In the genomic region with DNA sequence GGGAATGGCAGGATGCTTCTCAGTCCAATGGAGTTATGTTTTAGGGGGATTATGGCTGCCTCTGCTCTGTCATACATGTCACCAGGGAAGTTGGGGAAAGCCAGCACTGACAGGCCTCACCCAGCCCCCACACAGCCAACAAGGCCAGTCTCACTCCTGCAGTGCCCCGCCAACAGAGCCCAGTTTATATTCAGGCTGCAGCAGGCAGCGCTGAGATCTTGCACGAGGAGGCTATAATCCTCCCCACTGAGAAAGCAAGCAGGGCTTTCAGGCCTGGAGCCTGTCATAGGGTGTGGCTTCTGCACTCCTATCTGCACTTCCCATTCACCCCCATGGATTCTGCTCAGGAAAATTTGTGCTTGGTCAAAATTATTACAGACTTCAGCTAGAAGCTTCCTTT, we compare ENCODE assay signal across 19 cellular contexts. TPM values are rescaled to one million over a fixed set of nuclear protein-coding genes. Genes with fewer than 3 reads are reported as not detected.
DNase-seq lines count a peak whose midpoint lies in the region; ATAC-seq, FAIRE-seq and TF ChIP-seq lines count a peak whose summit lies in the region.
"Had no signal": no experiment of that assay in that cellular context is flagged by ENCODE, and none has a peak within 500 bp of the region (broad histone marks: within the 10 kb centered on the region; RNA-seq: fewer than 3 reads in every experiment).

No MANE protein-coding gene starts in this region.

- H3K36me3 ChIP-seq in H1 (ENCODE audit: control insufficient read depth in 2 of 4, insufficient read depth in 4 of 4, low read length in 3 of 4) = no peaks in the 10 kb centered on the region
- no peaks in the 10 kb centered on the region for H3K36me3 ChIP-seq in neural progenitor cell
- H3K36me3 ChIP-seq: BLaER1 treated with 17β-estradiol and CSF1 and Interleukin-3, amounts not matched to agents 10 nM and 100 nM had no signal

- no peaks in the 10 kb centered on the region for H3K9me3 Mint-ChIP-seq in neural progenitor cell
- H3K9me3 Mint-ChIP-seq in activated T-helper 17 cell treated with anti-CD3 and anti-CD28 coated beads, Interleukin-2, amount 50 U/mL, for 72 hours = no peaks in the 10 kb centered on the region
- no peaks in the 10 kb centered on the region for H3K9me3 Mint-ChIP-seq in activated T-cell treated with anti-CD3 and anti-CD28 coated beads, Interleukin-2, amount 50 U/mL, for 24 hours

- H3K56ac ChIP-seq in H1 (replicated peaks; ENCODE audit: insufficient read length, low read depth, low read length) = no peak overlapping the region

- H3K9ac ChIP-seq in H1 (replicated peaks in 1 of 4; ENCODE audit: extremely low read depth in 1 of 4, low read depth in 3 of 4, low read length in 3 of 4) (no peak overlapping the region), neural progenitor cell (no peak overlapping the region)
- H3K9ac ChIP-seq: BLaER1 treated with 17β-estradiol and CSF1 and Interleukin-3, amounts not matched to agents 10 nM and 100 nM had no signal

- H3K27me3 Mint-ChIP-seq in neural progenitor cell (ENCODE audit: insufficient read depth, low read depth) = peaks cover 2% of the 10 kb centered on the region
- no peaks in the 10 kb centered on the region for H3K27me3 Mint-ChIP-seq in activated T-helper 17 cell treated with anti-CD3 and anti-CD28 coated beads, Interleukin-2, amount 50 U/mL, for 72 hours
- no peaks in the 10 kb centered on the region for H3K27me3 Mint-ChIP-seq in activated T-cell treated with anti-CD3 and anti-CD28 coated beads, Interleukin-2, amount 50 U/mL, for 24 hours

- DNase-seq in ELF-1 (ENCODE audit: low read depth, low spot score) (peak; percentile 6), NCI-H69 (lab: John Stamatoyannopoulos, UW) (peak; percentile 30), H1 (ENCODE audit: low read depth in 1 of 2, low spot score in 2 of 2) (no peak), neural progenitor cell (ENCODE audit: low spot score) (peak; percentile 6)
- no peak for DNase-seq in activated T-cell treated with anti-CD3 and anti-CD28 coated beads, Interleukin-2, amount 50 U/mL, for 24 hours
- DNase-seq: ACHN; Calu3; CD4-positive, CD25-positive, alpha-beta regulatory T cell; DMS 273 treated with DMSO at 0.1 percent for 48 hours; HCEC 1CT had no signal

- POLR2A ChIA-PET in H1 (lab: Charles Lee; ENCODE audit: partially characterized antibody) = no interaction called here

- TF ChIP-seq CTCF in H1 (IDR thresholded peaks at IDR 0.05; ENCODE audit: control extremely low read depth in 1 of 3, insufficient read depth in 1 of 3, low read depth in 1 of 3, low read length in 3 of 3) (no peak), neural progenitor cell (IDR thresholded peaks at IDR 0.05) (no peak)

- H2BK20ac ChIP-seq in H1 (ENCODE audit: low read length) = no peak overlapping the region

- FAIRE-seq in H1 (lab: Jason Lieb, UNC) = no peak
- FAIRE-seq: GM12878 had no signal

- H3K4me2 ChIP-seq in H1 (ENCODE audit: insufficient read depth in 1 of 2, low read depth in 2 of 2, low read length in 2 of 2) (no peak overlapping the region), neural progenitor cell (no peak overlapping the region)
- H3K4me2 ChIP-seq: BLaER1 treated with 17β-estradiol and CSF1 and Interleukin-3, amounts not matched to agents 10 nM and 100 nM had no signal

- H3K4me3 Mint-ChIP-seq in neural progenitor cell = no peak overlapping the region
- no peak overlapping the region for H3K4me3 Mint-ChIP-seq in activated T-helper 17 cell treated with anti-CD3 and anti-CD28 coated beads, Interleukin-2, amount 50 U/mL, for 72 hours
- H3K4me3 Mint-ChIP-seq in activated T-cell treated with anti-CD3 and anti-CD28 coated beads, Interleukin-2, amount 50 U/mL, for 24 hours = no peak overlapping the region
- H3K4me3 Mint-ChIP-seq: CD4-positive, CD25-positive, alpha-beta regulatory T cell had no signal

- H3K9me3 ChIP-seq in H1 (ENCODE audit: insufficient read depth in 2 of 2, low read depth in 1 of 2, low read length in 1 of 2) = no peaks in the 10 kb centered on the region
- no peaks in the 10 kb centered on the region for H3K9me3 ChIP-seq in neural progenitor cell (ENCODE audit: low read depth)
- H3K9me3 ChIP-seq: BLaER1 treated with 17β-estradiol and CSF1 and Interleukin-3, amounts not matched to agents 10 nM and 100 nM had no signal

- WGBS in H1 (ENCODE audit: extremely low coverage in 1 of 2, insufficient coverage in 1 of 2, insufficient read length in 1 of 2, insufficient replicate concordance in 2 of 2, low coverage in 1 of 2, low lambda C conversion rate in 2 of 2, missing lambda C conversion rate in 1 of 2), 2 experiments = 87% methylated on average over 3 of the region's 3 CpGs; no CpG with 5 or more reads in 1 of the 2 experiments

- CTCF ChIA-PET in H1 (lab: Charles Lee; ENCODE audit: partially characterized antibody) = interaction anchor here (0.8 kb wide), 1 partner anchor 16 kb away, joined by 3 read pairs; no protein-coding TSS in a partner anchor

- no peak overlapping the region for H2BK120ac ChIP-seq in H1 (replicated peaks; ENCODE audit: low read depth, low read length)

- no peak overlapping the region for H4K5ac ChIP-seq in H1 (ENCODE audit: insufficient read length, low read depth, low read length)

- H3K4me1 ChIP-seq in H1 (replicated peaks in 1 of 4; ENCODE audit: control insufficient read depth in 3 of 4, insufficient read depth in 4 of 4, low read length in 3 of 4) (no peaks in the 10 kb centered on the region), neural progenitor cell (peaks cover 21% of the 10 kb centered on the region)
- H3K4me1 ChIP-seq: BLaER1 treated with 17β-estradiol and CSF1 and Interleukin-3, amounts not matched to agents 10 nM and 100 nM had no signal

- H2AFZ ChIP-seq in H1 (ENCODE audit: low read length) (0 out of 2 replicates have a peak overlapping the region, but pooled peaks have one; percentile 3), neural progenitor cell (replicated peaks) (no peak overlapping the region)

- no peak for TF ChIP-seq EP300 in H1 (IDR thresholded peaks at IDR 0.05; ENCODE audit: borderline replicate concordance in 1 of 2, low read depth in 2 of 2, low read length in 2 of 2)

- no peak overlapping the region for H3K27ac ChIP-seq in H1 (ENCODE audit: low read depth, low read length)
- no peak overlapping the region for H3K27ac ChIP-seq in neural progenitor cell
- H3K27ac ChIP-seq: BLaER1 treated with 17β-estradiol and CSF1 and Interleukin-3, amounts not matched to agents 10 nM and 100 nM; HL-60 had no signal

- no peaks in the 10 kb centered on the region for H3K79me1 ChIP-seq in H1 (ENCODE audit: low read depth, low read length)

- no peak overlapping the region for H2BK15ac ChIP-seq in H1 (ENCODE audit: low read length)

- no peak overlapping the region for H2BK5ac ChIP-seq in H1 (ENCODE audit: low read depth, low read length)

- H3K23ac ChIP-seq in H1 (ENCODE audit: insufficient read length) = no peak overlapping the region

- H3K14ac ChIP-seq in H1 (ENCODE audit: insufficient read length) = no peak overlapping the region

- H2BK12ac ChIP-seq in H1 (ENCODE audit: low read depth, low read length) = no peak overlapping the region

- H4K8ac ChIP-seq in H1 (ENCODE audit: extremely low read depth, insufficient read depth, low read length) = no peak overlapping the region; the same call in 1 of the 2 replicates

- H3K4me1 Mint-ChIP-seq in neural progenitor cell = no peaks in the 10 kb centered on the region
- H3K4me1 Mint-ChIP-seq in activated T-helper 17 cell treated with anti-CD3 and anti-CD28 coated beads, Interleukin-2, amount 50 U/mL, for 72 hours = no peaks in the 10 kb centered on the region
- no peaks in the 10 kb centered on the region for H3K4me1 Mint-ChIP-seq in activated T-cell treated with anti-CD3 and anti-CD28 coated beads, Interleukin-2, amount 50 U/mL, for 24 hours (ENCODE audit: low read depth)
- H3K4me1 Mint-ChIP-seq: CD4-positive, CD25-positive, alpha-beta regulatory T cell had no signal

- H3K4me3 ChIP-seq in H1 (ENCODE audit: extremely low read depth in 1 of 4, insufficient read depth in 2 of 4, low read depth in 3 of 4, low read length in 4 of 4) = no peak overlapping the region
- H3K4me3 ChIP-seq in neural progenitor cell = no peak overlapping the region
- H3K4me3 ChIP-seq: BLaER1 treated with 17β-estradiol and CSF1 and Interleukin-3, amounts not matched to agents 10 nM and 100 nM; GM12878 had no signal

- no peaks in the 10 kb centered on the region for H3K27me3 ChIP-seq in H1 (replicated peaks in 1 of 4; ENCODE audit: control insufficient read depth in 3 of 4, extremely low read depth in 1 of 4, insufficient read depth in 3 of 4, low read length in 3 of 4)
- H3K27me3 ChIP-seq in neural progenitor cell = no peaks in the 10 kb centered on the region
- H3K27me3 ChIP-seq: BLaER1 treated with 17β-estradiol and CSF1 and Interleukin-3, amounts not matched to agents 10 nM and 100 nM had no signal

- no peak overlapping the region for H4K91ac ChIP-seq in H1 (replicated peaks; ENCODE audit: insufficient read length, low read length)

- no peak for TF ChIP-seq POLR2A in H1 (IDR thresholded peaks at IDR 0.05; ENCODE audit: control extremely low read depth in 1 of 2, low read depth in 2 of 2, low read length in 2 of 2)

- H3K27ac Mint-ChIP-seq in neural progenitor cell = no peak overlapping the region
- no peak overlapping the region for H3K27ac Mint-ChIP-seq in activated T-helper 17 cell treated with anti-CD3 and anti-CD28 coated beads, Interleukin-2, amount 50 U/mL, for 72 hours
- H3K27ac Mint-ChIP-seq in activated T-cell treated with anti-CD3 and anti-CD28 coated beads, Interleukin-2, amount 50 U/mL, for 24 hours = no peak overlapping the region
- H3K27ac Mint-ChIP-seq: CD4-positive, CD25-positive, alpha-beta regulatory T cell had no signal

- no peak overlapping the region for H3K18ac ChIP-seq in H1 (ENCODE audit: extremely low read depth, low read length)

- ATAC-seq in activated T-helper 17 cell treated with anti-CD3 and anti-CD28 coated beads, Interleukin-2, amount 50 U/mL, for 72 hours (replicated peaks) = no peak
- ATAC-seq in HG02981 (IDR thresholded peaks at IDR 0.05; ENCODE audit: unreplicated experiment) = no peak
- ATAC-seq: GM12878 had no signal

- H3K79me2 ChIP-seq in H1 (ENCODE audit: control insufficient read depth in 1 of 2, insufficient read depth in 2 of 2, low read length in 2 of 2) (no peaks in the 10 kb centered on the region), neural progenitor cell (ENCODE audit: low read depth) (no peaks in the 10 kb centered on the region)

- no peak for TF ChIP-seq RAD21 in H1 (IDR thresholded peaks at IDR 0.05 in 1 of 2, conservative IDR thresholded peaks at IDR 0.05 in 1 of 2; ENCODE audit: low read depth in 2 of 2, low read length in 2 of 2)

- no peaks in the 10 kb centered on the region for H3K23me2 ChIP-seq in H1 (ENCODE audit: low read depth, low read length)

- H3K4ac ChIP-seq in H1 (replicated peaks; ENCODE audit: insufficient read length, low read depth, low read length) = no peak overlapping the region

- no peaks in the 10 kb centered on the region for H3K36me3 Mint-ChIP-seq in neural progenitor cell
- no peaks in the 10 kb centered on the region for H3K36me3 Mint-ChIP-seq in activated T-helper 17 cell treated with anti-CD3 and anti-CD28 coated beads, Interleukin-2, amount 50 U/mL, for 72 hours (ENCODE audit: low read depth)
- no peaks in the 10 kb centered on the region for H3K36me3 Mint-ChIP-seq in activated T-cell treated with anti-CD3 and anti-CD28 coated beads, Interleukin-2, amount 50 U/mL, for 24 hours (ENCODE audit: low read depth)
- H3K36me3 Mint-ChIP-seq: CD4-positive, CD25-positive, alpha-beta regulatory T cell had no signal

- H2AK5ac ChIP-seq in H1 (ENCODE audit: low read depth, low read length) = no peak overlapping the region

- peaks cover 6% of the 10 kb centered on the region for H3F3A ChIP-seq in neural progenitor cell (ENCODE audit: low read depth)

- no peaks in the 10 kb centered on the region for H4K20me1 ChIP-seq in H1 (replicated peaks in 1 of 2; ENCODE audit: control insufficient read depth in 1 of 2, insufficient read depth in 2 of 2, low read length in 2 of 2)
- H4K20me1 ChIP-seq in neural progenitor cell (ENCODE audit: low read depth) = no peaks in the 10 kb centered on the region
- H4K20me1 ChIP-seq: BLaER1 treated with 17β-estradiol and CSF1 and Interleukin-3, amounts not matched to agents 10 nM and 100 nM had no signal

RNA-seq across cellular contexts. Expression of a gene that starts 25.0 kb away (rescaled TPM):
- total RNA-seq in H1 (2021; fragmentation: NEBNext Ultra II Directional; extraction: Animal tissue kit (Norgen Biotek cat#: 25700)) = not detected in 2 replicates
- not detected in 2 replicates for polyA plus RNA-seq in H1 (2011; rRNA removed)
- polyA plus RNA-seq in H1 (2011; cell fraction: cytosol; rRNA removed) = not detected
- polyA plus RNA-seq in H1 (2011; cell fraction: nucleus; rRNA removed) = not detected
- not detected in 4 replicates for polyA plus RNA-seq in H1 (2012, experiment 1 of 2)
- polyA plus RNA-seq in H1 (2012, experiment 2 of 2) = not detected
- not detected for polyA plus RNA-seq in H1 (2013, experiment 1 of 2)
- polyA plus RNA-seq in H1 (2013, experiment 2 of 2) = not detected
- not detected in 2 replicates for polyA minus RNA-seq in H1 (2011; rRNA and poly(A)+ RNA removed)
- not detected for polyA minus RNA-seq in H1 (2011; cell fraction: cytosol; rRNA and poly(A)+ RNA removed)
- polyA minus RNA-seq in H1 (2011; cell fraction: nucleus; rRNA and poly(A)+ RNA removed) = not detected
- total RNA-seq in neural progenitor cell (ENCODE audit: low replicate concordance) = not detected in 2 replicates
- total RNA-seq in activated T-helper 17 cell treated with anti-CD3 and anti-CD28 coated beads, Interleukin-2, amount 50 U/mL, for 72 hours = not detected
- total RNA-seq: A172; Calu3; CD4-positive, CD25-positive, alpha-beta regulatory T cell; Daoy; G401; GM12878; H4 had no signal
- polyA plus RNA-seq: CD4-positive, CD25-positive, alpha-beta regulatory T cell; GM12878 had no signal

RNA-seq across cellular contexts. Expression of a gene that starts 52.7 kb away (rescaled TPM):
- total RNA-seq in H1 (2021; fragmentation: NEBNext Ultra II Directional; extraction: Animal tissue kit (Norgen Biotek cat#: 25700)) = not detected in 2 replicates
- not detected in 2 replicates for polyA plus RNA-seq in H1 (2011; rRNA removed)
- not detected for polyA plus RNA-seq in H1 (2011; cell fraction: cytosol; rRNA removed)
- not detected for polyA plus RNA-seq in H1 (2011; cell fraction: nucleus; rRNA removed)
- not detected in 4 replicates for polyA plus RNA-seq in H1 (2012, experiment 1 of 2)
- polyA plus RNA-seq in H1 (2012, experiment 2 of 2) = not detected
- polyA plus RNA-seq in H1 (2013, experiment 1 of 2) = not detected
- polyA plus RNA-seq in H1 (2013, experiment 2 of 2) = not detected
- polyA minus RNA-seq in H1 (2011; rRNA and poly(A)+ RNA removed) = not detected in 2 replicates
- not detected for polyA minus RNA-seq in H1 (2011; cell fraction: cytosol; rRNA and poly(A)+ RNA removed)
- not detected for polyA minus RNA-seq in H1 (2011; cell fraction: nucleus; rRNA and poly(A)+ RNA removed)
- total RNA-seq in neural progenitor cell (ENCODE audit: low replicate concordance) = not detected in 2 replicates
- total RNA-seq in activated T-helper 17 cell treated with anti-CD3 and anti-CD28 coated beads, Interleukin-2, amount 50 U/mL, for 72 hours = 100 to 1,000 TPM in 1 of 2 donors, 1 to 10 TPM in 1; 1.6 to 233 TPM
- total RNA-seq: A172, Calu3, Daoy, G401, H4 had no signal
- polyA plus RNA-seq: CD4-positive, CD25-positive, alpha-beta regulatory T cell; GM12878 had no signal

Comparison
In these comparisons a context has a peak if more than half of its experiments do, and no peak if none do; other contexts are left out.
1. DNase-seq: peak in ELF-1 (single experiment), NCI-H69 (single experiment) and neural progenitor cell (single experiment); none in H1 (0 of 2) and activated T-cell treated with anti-CD3 and anti-CD28 coated beads, Interleukin-2, amount 50 U/mL, for 24 hours (single experiment).